Comparison of ENCODE assay signal across 18 cellular contexts in genomic region chr14:24818823-24819341, GRCh38.
"Had no signal": no experiment of that assay in that cellular context is flagged by ENCODE, and none has a peak within 500 bp of the region (broad histone marks: within the 10 kb centered on the region; RNA-seq: fewer than 3 reads in every experiment).

No MANE protein-coding gene starts in this region.

- H3K9ac ChIP-seq: parathyroid adenoma had no signal

- H3K4me1 Mint-ChIP-seq: activated CD8-positive, alpha-beta memory T cell treated with anti-CD3 and anti-CD28 coated beads, Interleukin-2, amount 10 ng/mL, durations not matched to agents 7 days and 5 days; stimulated activated naive B cell treated with anti-CD40 and anti-IgM and Interleukin-4, amounts not matched to agents 10 μg/mL and 1 μg/mL and 100 μg/mL, for 72 hours had no signal

- H3K4me1 ChIP-seq: gastroesophageal sphincter, parathyroid adenoma, SJSA1 had no signal

- DNase-seq: activated CD4-positive, alpha-beta T cell treated with anti-CD3 and anti-CD28 coated beads for 1 hour; activated CD4-positive, alpha-beta T cell treated with anti-CD3 and anti-CD28 coated beads, Interleukin-2, amount 50 U/mL, for 48 hours; activated CD8-positive, alpha-beta memory T cell treated with anti-CD3 and anti-CD28 coated beads, Interleukin-2, amount 10 ng/mL, durations not matched to agents 7 days and 5 days; activated effector memory CD4-positive, alpha-beta T cell treated with anti-CD3 and anti-CD28 coated beads, Interleukin-2, amount 50 U/mL, for 16 hours; activated T-cell treated with anti-CD3 and anti-CD28 coated beads, Interleukin-2, amount 50 U/mL, for 24 hours; left cardiac atrium; mammary epithelial cell; right cardiac atrium; spleen; stimulated activated CD4-positive, alpha-beta T cell treated with anti-CD3 and anti-CD28 coated beads, Interleukin-1b, Interleukin-23, amount 100 ng/mL, for 48 hours; stimulated activated naive B cell treated with anti-CD40 and anti-IgM and Interleukin-4, amounts not matched to agents 10 μg/mL and 1 μg/mL and 100 μg/mL, for 72 hours; SW 1271; trophoblast cell had no signal

- H2AFZ ChIP-seq: parathyroid adenoma had no signal

- H3K36me3 Mint-ChIP-seq: activated CD8-positive, alpha-beta memory T cell treated with anti-CD3 and anti-CD28 coated beads, Interleukin-2, amount 10 ng/mL, durations not matched to agents 7 days and 5 days; activated naive CD8-positive, alpha-beta T cell; stimulated activated naive B cell treated with anti-CD40 and anti-IgM and Interleukin-4, amounts not matched to agents 10 μg/mL and 1 μg/mL and 100 μg/mL, for 72 hours had no signal

- ATAC-seq: activated CD8-positive, alpha-beta memory T cell treated with anti-CD3 and anti-CD28 coated beads, Interleukin-2, amount 10 ng/mL, durations not matched to agents 7 days and 5 days; stimulated activated naive B cell treated with anti-CD40 and anti-IgM and Interleukin-4, amounts not matched to agents 10 μg/mL and 1 μg/mL and 100 μg/mL, for 72 hours had no signal

- H3K9me3 Mint-ChIP-seq: activated T-cell treated with anti-CD3 and anti-CD28 coated beads, Interleukin-2, amount 50 U/mL, for 24 hours; neural crest cell; stimulated activated naive B cell treated with anti-CD40 and anti-IgM and Interleukin-4, amounts not matched to agents 10 μg/mL and 1 μg/mL and 100 μg/mL, for 72 hours had no signal

- H3K36me3 ChIP-seq: SJSA1, spleen had no signal

- H3K9me3 ChIP-seq: gastroesophageal sphincter, SJSA1, spleen had no signal

- H3K27ac ChIP-seq: parathyroid adenoma, SJSA1, spleen had no signal

- H3K4me3 Mint-ChIP-seq: activated CD8-positive, alpha-beta memory T cell treated with anti-CD3 and anti-CD28 coated beads, Interleukin-2, amount 10 ng/mL, durations not matched to agents 7 days and 5 days; activated naive CD8-positive, alpha-beta T cell; activated T-cell treated with anti-CD3 and anti-CD28 coated beads, Interleukin-2, amount 50 U/mL, for 24 hours; neural crest cell; stimulated activated naive B cell treated with anti-CD40 and anti-IgM and Interleukin-4, amounts not matched to agents 10 μg/mL and 1 μg/mL and 100 μg/mL, for 72 hours had no signal

- H3K27ac Mint-ChIP-seq: activated CD8-positive, alpha-beta memory T cell treated with anti-CD3 and anti-CD28 coated beads, Interleukin-2, amount 10 ng/mL, durations not matched to agents 7 days and 5 days; activated naive CD8-positive, alpha-beta T cell; activated T-cell treated with anti-CD3 and anti-CD28 coated beads, Interleukin-2, amount 50 U/mL, for 24 hours; stimulated activated naive B cell treated with anti-CD40 and anti-IgM and Interleukin-4, amounts not matched to agents 10 μg/mL and 1 μg/mL and 100 μg/mL, for 72 hours had no signal

- H3K79me2 ChIP-seq: parathyroid adenoma had no signal

- H3K4me3 ChIP-seq: gastroesophageal sphincter, SJSA1, spleen had no signal

- H3K27me3 ChIP-seq: gastroesophageal sphincter, SJSA1 had no signal
